1 cellular context compared by ENCODE assay signal in the genomic region with DNA sequence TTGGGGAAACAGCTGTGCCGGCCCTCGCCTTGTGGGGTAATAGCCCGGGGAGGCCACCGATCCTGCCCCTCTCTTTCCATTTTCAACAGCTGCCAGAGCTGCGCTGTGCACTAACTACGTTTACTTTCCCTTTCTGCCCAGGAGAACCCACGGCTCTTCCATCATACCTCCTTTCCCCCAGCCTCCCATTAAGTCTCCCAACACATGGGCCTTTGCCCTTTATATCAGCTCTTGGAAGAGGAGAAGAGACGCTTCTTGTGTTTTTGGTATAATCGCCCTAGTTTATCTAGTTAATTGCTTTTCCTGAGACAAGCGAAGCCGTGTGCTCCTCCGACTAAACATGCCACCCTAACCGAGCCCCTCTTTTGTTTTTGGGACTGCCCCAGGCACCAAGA.
TF ChIP-seq lines count a peak whose summit lies in the region.

No MANE protein-coding gene starts in this region.

TF ChIP-seq in HepG2, 621 proteins besides CTCF, POLR2A, EP300 and RAD21 (continued from another document):
- TF ChIP-seq TBX2 (CRISPR knock-in tag; IDR thresholded peaks at IDR 0.05; ENCODE audit: borderline replicate concordance) (peak; percentile 3; the same call in 1 of the 2 replicates), TFAP4 (IDR thresholded peaks at IDR 0.05; ENCODE audit: borderline replicate concordance, low read depth) (0 out of 2 replicates have a peak, but pooled peaks have one; percentile 56), ZNF468 (CRISPR knock-in tag; IDR thresholded peaks at IDR 0.05) (no peak), ELF4 (CRISPR knock-in tag; IDR thresholded peaks at IDR 0.05; ENCODE audit: borderline replicate concordance) (peak; percentile 3; the same call in 1 of the 2 replicates), ZNF546 (CRISPR knock-in tag; conservative IDR thresholded peaks at IDR 0.05) (0 out of 2 replicates have a peak, but pooled peaks have one; percentile 68), KMT2B (CRISPR knock-in tag; IDR thresholded peaks at IDR 0.05) (no peak), ZNF747 (CRISPR knock-in tag; IDR thresholded peaks at IDR 0.05; ENCODE audit: borderline replicate concordance) (peak; percentile 15; the same call in 1 of the 2 replicates), ZNF558 (CRISPR knock-in tag; IDR thresholded peaks at IDR 0.05; ENCODE audit: borderline replicate concordance) (peak; percentile 76; the same call in 1 of the 2 replicates), HHEX (CRISPR knock-in tag; IDR thresholded peaks at IDR 0.05) (no peak), ZNF12 (CRISPR knock-in tag; IDR thresholded peaks at IDR 0.05) (no peak), ZNF138 (CRISPR knock-in tag; IDR thresholded peaks at IDR 0.05; ENCODE audit: low read depth) (0 out of 2 replicates have a peak, but pooled peaks have one; percentile 43), CCDC6 (CRISPR knock-in tag; IDR thresholded peaks at IDR 0.05) (0 out of 2 replicates have a peak, but pooled peaks have one; percentile 13), ZNF207 (IDR thresholded peaks at IDR 0.05; ENCODE audit: borderline replicate concordance) (no peak), ZSCAN20 (CRISPR knock-in tag; IDR thresholded peaks at IDR 0.05; ENCODE audit: borderline replicate concordance) (no peak), U2AF1 (optimal IDR thresholded peaks at IDR 0.05; ENCODE audit: low read depth, low read length) (peak; percentile 35), KAT7 (CRISPR knock-in tag; IDR thresholded peaks at IDR 0.05; ENCODE audit: borderline replicate concordance) (0 out of 2 replicates have a peak, but pooled peaks have one; percentile 4), KLF11 (CRISPR knock-in tag; IDR thresholded peaks at IDR 0.05) (0 out of 2 replicates have a peak, but pooled peaks have one; percentile 3), ZBTB42 (CRISPR knock-in tag; IDR thresholded peaks at IDR 0.05) (0 out of 2 replicates have a peak, but pooled peaks have one; percentile 4), YY1 (IDR thresholded peaks at IDR 0.05; ENCODE audit: insufficient read depth, insufficient replicate concordance, low read depth, low read length) (no peak)
- TF ChIP-seq, protein P1, sequence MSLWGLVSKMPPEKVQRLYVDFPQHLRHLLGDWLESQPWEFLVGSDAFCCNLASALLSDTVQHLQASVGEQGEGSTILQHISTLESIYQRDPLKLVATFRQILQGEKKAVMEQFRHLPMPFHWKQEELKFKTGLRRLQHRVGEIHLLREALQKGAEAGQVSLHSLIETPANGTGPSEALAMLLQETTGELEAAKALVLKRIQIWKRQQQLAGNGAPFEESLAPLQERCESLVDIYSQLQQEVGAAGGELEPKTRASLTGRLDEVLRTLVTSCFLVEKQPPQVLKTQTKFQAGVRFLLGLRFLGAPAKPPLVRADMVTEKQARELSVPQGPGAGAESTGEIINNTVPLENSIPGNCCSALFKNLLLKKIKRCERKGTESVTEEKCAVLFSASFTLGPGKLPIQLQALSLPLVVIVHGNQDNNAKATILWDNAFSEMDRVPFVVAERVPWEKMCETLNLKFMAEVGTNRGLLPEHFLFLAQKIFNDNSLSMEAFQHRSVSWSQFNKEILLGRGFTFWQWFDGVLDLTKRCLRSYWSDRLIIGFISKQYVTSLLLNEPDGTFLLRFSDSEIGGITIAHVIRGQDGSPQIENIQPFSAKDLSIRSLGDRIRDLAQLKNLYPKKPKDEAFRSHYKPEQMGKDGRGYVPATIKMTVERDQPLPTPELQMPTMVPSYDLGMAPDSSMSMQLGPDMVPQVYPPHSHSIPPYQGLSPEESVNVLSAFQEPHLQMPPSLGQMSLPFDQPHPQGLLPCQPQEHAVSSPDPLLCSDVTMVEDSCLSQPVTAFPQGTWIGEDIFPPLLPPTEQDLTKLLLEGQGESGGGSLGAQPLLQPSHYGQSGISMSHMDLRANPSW (CRISPR knock-in tag; IDR thresholded peaks at IDR 0.05; ENCODE audit: borderline replicate concordance) = no peak
